ENCODE assay signal across 10 cellular contexts in the genomic region with DNA sequence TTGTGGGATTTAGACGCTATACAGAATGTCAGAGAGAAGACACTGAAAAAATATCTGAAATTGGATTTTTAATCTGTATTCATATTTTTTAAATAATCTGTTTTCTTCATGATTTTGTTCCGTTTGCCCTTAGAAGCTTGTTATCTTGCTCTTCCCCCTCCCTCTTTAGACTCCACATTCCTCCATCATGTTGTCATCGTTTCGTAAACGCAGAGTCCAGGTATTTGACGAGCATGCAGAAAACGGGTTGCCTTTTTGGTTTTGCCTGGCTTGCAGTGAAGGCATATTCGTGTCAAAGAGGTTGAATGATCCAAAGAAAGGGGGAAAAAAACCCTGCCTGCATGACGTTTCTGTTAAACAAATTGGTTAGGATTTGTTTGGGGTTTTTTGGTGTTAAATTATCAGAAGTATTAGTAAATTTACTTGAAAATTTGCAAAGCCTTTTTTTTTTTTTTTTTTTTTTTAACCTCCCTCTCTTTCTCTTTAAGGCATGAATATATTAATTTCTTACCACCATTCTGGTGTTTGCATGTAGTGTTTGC. TPM values are rescaled to one million over a fixed set of nuclear protein-coding genes. Genes with fewer than 3 reads are reported as not detected.
A peak's percentile ranks its signal among the peaks of the same experiment; 100 is the strongest.
DNase-seq lines count a peak whose midpoint lies in the region; ATAC-seq and TF ChIP-seq lines count a peak whose summit lies in the region.
"Had no signal": no experiment of that assay in that cellular context is flagged by ENCODE, and none has a peak within 500 bp of the region (broad histone marks: within the 10 kb centered on the region; RNA-seq: fewer than 3 reads in every experiment).

No MANE protein-coding gene starts in this region.

- dilution Hi-C loops in IMR-90 (cut with HindIII; ENCODE audit: low sequenced_read_pairs, unreplicated experiment), result no loop called here

- no peak overlapping the region for H2AK5ac ChIP-seq in IMR-90 (ENCODE audit: low read depth, low read length)

- H3K14ac ChIP-seq in IMR-90 (replicated peaks; ENCODE audit: low read depth, low read length), result 0 out of 2 replicates have a peak overlapping the region, but pooled peaks have one; percentile 28

- no peak overlapping the region for H2BK15ac ChIP-seq in IMR-90 (ENCODE audit: low read depth, low read length)

- intact Hi-C loops in IMR-90 (cut with micrococcal nuclease), result no loop called here

- CTCF ChIA-PET in AG04450 (lab: Charles Lee) (no interaction called here), IMR-90 (lab: Yijun Ruan, JAX) (interaction anchor here (1.0 kb wide), 1 partner anchor 193 kb away, joined by 3 read pairs; no protein-coding TSS in a partner anchor)

- 0% methylated on average over 1 of the region's 9 CpGs; no CpG with 5 or more reads in 1 of the 2 experiments for WGBS in IMR-90 (ENCODE audit: extremely low coverage in 2 of 2, insufficient read length in 1 of 2), 2 experiments
- WGBS in lung, 2 donors, result 32 to 63% methylated on average over 9 of the region's 9 CpGs

- H3K27me3 Mint-ChIP-seq in activated T-cell treated with anti-CD3 and anti-CD28 coated beads, Interleukin-2, amount 50 U/mL, for 4 hours (ENCODE audit: low read depth), result no peaks in the 10 kb centered on the region
- H3K27me3 Mint-ChIP-seq in chondrocyte (ENCODE audit: low read depth), result no peaks in the 10 kb centered on the region
- H3K27me3 Mint-ChIP-seq: activated B cell treated with CpG ODN at 0.5 μM for 24 hours had no signal

- DNase-seq in AG04450 (ENCODE audit: low read depth, low spot score) (peak; percentile 33), IMR-90 (peak; percentile 79), caudate nucleus (lab: John Stamatoyannopoulos, UW) (peak in 1 of 61 donors; percentile 26), lung (ENCODE audit: low spot score) (peak; percentile 39), NCI-H748 (lab: John Stamatoyannopoulos, UW; ENCODE audit: unreplicated experiment) (no peak), chondrocyte (ENCODE audit: low spot score) (no peak)
- no peak for DNase-seq in activated T-cell treated with anti-CD3 and anti-CD28 coated beads, Interleukin-2, amount 50 U/mL, for 4 hours
- DNase-seq: activated B cell treated with CpG ODN at 0.5 μM for 24 hours had no signal

- H3K4me3 ChIP-seq in AG04450 (ENCODE audit: low read depth, low read length) (peak overlapping the region; percentile 87), IMR-90 (ENCODE audit: insufficient read depth, low read depth, low read length) (no peak overlapping the region; the same call in 1 of the 2 replicates), lung (no peak overlapping the region)

- H4K5ac ChIP-seq in IMR-90 (ENCODE audit: low read depth, low read length), result no peak overlapping the region

- POLR2A ChIA-PET in AG04450 (lab: Yijun Ruan, JAX) (interaction anchor here (0.7 to 1.0 kb wide), 2 partner anchors 50 to 117 kb away, joined by 3 read pairs; no protein-coding TSS in a partner anchor), IMR-90 (lab: Charles Lee; ENCODE audit: unreplicated experiment) (interaction anchor here (0.5 kb wide), 1 partner anchor 234 kb away, joined by 3 read pairs; no protein-coding TSS in a partner anchor)

- no peak for TF ChIP-seq CTCF in AG04450 (IDR thresholded peaks at IDR 0.05; ENCODE audit: low read depth, low read length)
- no peak for TF ChIP-seq CTCF in IMR-90 (conservative IDR thresholded peaks at IDR 0.05; ENCODE audit: low read depth, low read length)
- no peak for TF ChIP-seq CTCF in lung (IDR thresholded peaks at IDR 0.05; ENCODE audit: control extremely low read depth, extremely low read depth)
- no peak for TF ChIP-seq CTCF in chondrocyte (IDR thresholded peaks at IDR 0.05)

- H2AK9ac ChIP-seq in IMR-90 (replicated peaks; ENCODE audit: low read depth, low read length, poor library complexity), result no peak overlapping the region

- H3K4ac ChIP-seq in IMR-90 (ENCODE audit: low read depth, low read length), result peak overlapping the region; percentile 43; the same call in 1 of the 2 replicates

- ATAC-seq in IMR-90 (ENCODE audit: low read depth), result no peak
- ATAC-seq in lung (ENCODE audit: insufficient read depth, low FRiP score), result no peak
- ATAC-seq in esophagus mucosa, result no peak
- ATAC-seq in activated T-cell treated with anti-CD3 and anti-CD28 coated beads, Interleukin-2, amount 50 U/mL, for 4 hours, result no peak
- ATAC-seq: stimulated activated naive CD8-positive, alpha-beta T cell treated with anti-CD3 and anti-CD28 coated beads, Interleukin-15, Interleukin-2, amounts not matched to agents 100 U/mL and 50 U/mL, for 24 hours had no signal

- H3K23ac ChIP-seq in IMR-90 (ENCODE audit: low read depth, low read length), result peak overlapping the region; percentile 54; the same call in 1 of the 2 replicates

- 0 out of 2 replicates have a peak overlapping the region, but pooled peaks have one; percentile 20 for H2BK20ac ChIP-seq in IMR-90 (ENCODE audit: low read depth, low read length)

- H3K27ac ChIP-seq in AG04450 (ENCODE audit: low read depth, low read length) (peak overlapping the region; percentile 74), IMR-90 (ENCODE audit: insufficient read depth, low read length) (peak overlapping the region; percentile 12), caudate nucleus (ENCODE audit: low read depth, low read length) (peak overlapping the region; percentile 87), lung (ENCODE audit: low read depth in 1 of 2, low read length in 1 of 2) (peak overlapping the region; percentile 76 to 99)

- peak overlapping the region; percentile 12; the same call in 1 of the 2 replicates for H2BK120ac ChIP-seq in IMR-90 (ENCODE audit: low read depth, low read length)

- H3K9me3 Mint-ChIP-seq in activated T-cell treated with anti-CD3 and anti-CD28 coated beads, Interleukin-2, amount 50 U/mL, for 4 hours, result no peaks in the 10 kb centered on the region
- no peaks in the 10 kb centered on the region for H3K9me3 Mint-ChIP-seq in chondrocyte (ENCODE audit: low read depth)
- H3K9me3 Mint-ChIP-seq: activated B cell treated with CpG ODN at 0.5 μM for 24 hours had no signal

- no peak overlapping the region; the same call in 1 of the 2 replicates for H4K91ac ChIP-seq in IMR-90 (ENCODE audit: insufficient read depth, low read depth, low read length)

- H4K20me1 ChIP-seq in IMR-90 (ENCODE audit: insufficient read depth, low read length), result peaks cover 58% of the 10 kb centered on the region

- H3K4me1 Mint-ChIP-seq in activated T-cell treated with anti-CD3 and anti-CD28 coated beads, Interleukin-2, amount 50 U/mL, for 4 hours (ENCODE audit: low read depth), result peaks cover 48% of the 10 kb centered on the region
- peaks cover 48% of the 10 kb centered on the region for H3K4me1 Mint-ChIP-seq in chondrocyte (ENCODE audit: low read depth)

- H2AFZ ChIP-seq in IMR-90 (replicated peaks; ENCODE audit: low read length, poor library complexity), result no peak overlapping the region

- no peaks in the 10 kb centered on the region for H3K36me3 Mint-ChIP-seq in activated T-cell treated with anti-CD3 and anti-CD28 coated beads, Interleukin-2, amount 50 U/mL, for 4 hours (ENCODE audit: insufficient read depth)
- no peaks in the 10 kb centered on the region for H3K36me3 Mint-ChIP-seq in chondrocyte (ENCODE audit: low read depth)

- peak overlapping the region; percentile 74 for H2BK5ac ChIP-seq in IMR-90 (ENCODE audit: low read depth, low read length, poor library complexity, severe bottlenecking)

- H3K36me3 ChIP-seq in IMR-90 (ENCODE audit: control insufficient read depth, insufficient read depth, low read length) (0 out of 2 replicates have a peak, but pooled peaks cover 1% of the 10 kb centered on the region), lung (ENCODE audit: control insufficient read depth in 2 of 2, insufficient read depth in 2 of 2, low read length in 2 of 2) (no peaks in the 10 kb centered on the region)

- peak overlapping the region; percentile 40; the same call in 1 of the 2 replicates for H3K56ac ChIP-seq in IMR-90 (ENCODE audit: extremely low read depth, insufficient read depth, low read length)

- peaks cover 14% of the 10 kb centered on the region for H3K4me1 ChIP-seq in IMR-90 (ENCODE audit: control insufficient read depth, insufficient read depth, low read length)
- H3K4me1 ChIP-seq in lung (ENCODE audit: control insufficient read depth in 2 of 2, insufficient read depth in 2 of 2, low read length in 2 of 2), result peaks cover 4 to 48% of the 10 kb centered on the region in 2 donors

- H3K9ac ChIP-seq in IMR-90 (ENCODE audit: low read depth, low read length), result no peak overlapping the region

- no peak for TF ChIP-seq RAD21 in IMR-90 (IDR thresholded peaks at IDR 0.05; ENCODE audit: low read length)

- no peaks in the 10 kb centered on the region for H3K27me3 ChIP-seq in AG04450 (ENCODE audit: control insufficient read depth, insufficient read depth, low read length)
- H3K27me3 ChIP-seq in IMR-90 (ENCODE audit: control insufficient read depth, insufficient read depth, low read length), result no peaks in the 10 kb centered on the region
- no peaks in the 10 kb centered on the region for H3K27me3 ChIP-seq in lung (ENCODE audit: control insufficient read depth, insufficient read depth)

- H3K18ac ChIP-seq in IMR-90 (ENCODE audit: low read depth, low read length), result no peak overlapping the region; the same call in 1 of the 2 replicates

- H3K27ac Mint-ChIP-seq in chondrocyte (ENCODE audit: unreplicated experiment), result no peak overlapping the region
- H3K27ac Mint-ChIP-seq: activated B cell treated with CpG ODN at 0.5 μM for 24 hours had no signal

- H3K9me1 ChIP-seq in IMR-90 (ENCODE audit: insufficient read depth, low read length), result peaks cover 1% of the 10 kb centered on the region; the same call in 1 of the 2 replicates

- H3K79me1 ChIP-seq in IMR-90 (ENCODE audit: low read depth in 1 of 2, low read length in 2 of 2), result peaks cover 3 to 57% of the 10 kb centered on the region in 2 experiments; a peak in 3 of 4 replicates

- H3K9me3 ChIP-seq in AG04450 (ENCODE audit: control insufficient read depth, insufficient read depth, low read length) (no peaks in the 10 kb centered on the region), IMR-90 (ENCODE audit: control insufficient read depth, insufficient read depth, low read length) (no peaks in the 10 kb centered on the region), lung (ENCODE audit: control insufficient read depth in 2 of 2, insufficient read depth in 1 of 2, low read length in 1 of 2) (no peaks in the 10 kb centered on the region)

- no peak overlapping the region for H3K4me3 Mint-ChIP-seq in activated T-cell treated with anti-CD3 and anti-CD28 coated beads, Interleukin-2, amount 50 U/mL, for 4 hours
- H3K4me3 Mint-ChIP-seq in chondrocyte (ENCODE audit: unreplicated experiment), result no peak overlapping the region
- H3K4me3 Mint-ChIP-seq: activated B cell treated with CpG ODN at 0.5 μM for 24 hours had no signal

- H3K4me2 ChIP-seq in IMR-90 (ENCODE audit: low read depth, low read length), result peak overlapping the region; percentile 56

- in situ Hi-C loops in IMR-90 (cut with MboI; ENCODE audit: low sequenced_read_pairs), result loop anchor here (10.0 kb wide), 1 partner anchor 260 kb away; no protein-coding TSS in a partner anchor

- TF ChIP-seq POLR2A in IMR-90 (IDR thresholded peaks at IDR 0.05; ENCODE audit: low read depth, low read length), result no peak

- no TSS peak for BruUV-seq in IMR-90 (replicated peaks; lab: Mats Ljungman, UMichigan)

- H4K8ac ChIP-seq in IMR-90 (ENCODE audit: low read depth in 2 of 2, low read length in 2 of 2), result peak overlapping the region in 1 of 2 experiments; percentile 57; a peak in 1 of 4 replicates

RNA-seq across cellular contexts. Expression of a gene that starts 2.9 kb away (rescaled TPM):
- polyA plus RNA-seq in AG04450 (2011; rRNA removed) (211 and 275 TPM in 2 replicates), IMR-90 (2012; rRNA removed) (275 and 316 TPM in 2 replicates), lung (100 to 1,000 TPM in 1 of 2 donors, 10 to 100 TPM in 1; 70.0 to 145 TPM)
- polyA minus RNA-seq in AG04450 (2011; rRNA and poly(A)+ RNA removed), result 750 and 947 TPM in 2 replicates
- total RNA-seq in IMR-90 (2012; rRNA removed) (327 and 345 TPM in 2 replicates), lung (100 to 1,000 TPM; 328 to 438 TPM), esophagus mucosa (161 TPM), chondrocyte (376 to 419 TPM (median 378 TPM) in 3 replicates)
- polyA plus RNA-seq in IMR-90 (2012; cell fraction: cytosol; rRNA removed), result 177 and 253 TPM in 2 replicates
- polyA plus RNA-seq in IMR-90 (2012; cell fraction: nucleus; rRNA removed; ENCODE audit: low replicate concordance), result 798 and 1,000 TPM in 2 replicates
- total RNA-seq in activated T-cell treated with anti-CD3 and anti-CD28 coated beads, Interleukin-2, amount 50 U/mL, for 4 hours, result 100 to 1,000 TPM; 110 to 132 (median 118) TPM

RNA-seq across cellular contexts. Expression of a gene that starts 50.7 kb away (rescaled TPM):
- polyA plus RNA-seq in AG04450 (2011; rRNA removed) (21.6 and 27.3 TPM in 2 replicates), IMR-90 (2012; rRNA removed) (13.2 and 14.3 TPM in 2 replicates), lung (10 to 100 TPM; 11.3 to 19.4 TPM)
- polyA minus RNA-seq in AG04450 (2011; rRNA and poly(A)+ RNA removed), result 26.6 and 27.5 TPM in 2 replicates
- total RNA-seq in IMR-90 (2012; rRNA removed) (35.3 and 39.4 TPM in 2 replicates), lung (10 to 100 TPM; 22.8 to 24.7 TPM), esophagus mucosa (22.5 TPM), chondrocyte (12.3 to 18.1 TPM (median 12.8 TPM) in 3 replicates)
- polyA plus RNA-seq in IMR-90 (2012; cell fraction: cytosol; rRNA removed), result 7.3 and 10.2 TPM in 2 replicates
- polyA plus RNA-seq in IMR-90 (2012; cell fraction: nucleus; rRNA removed; ENCODE audit: low replicate concordance), result 9.6 and 15.5 TPM in 2 replicates
- total RNA-seq in activated T-cell treated with anti-CD3 and anti-CD28 coated beads, Interleukin-2, amount 50 U/mL, for 4 hours, result 10 to 100 TPM; 39.3 to 42.2 (median 41.9) TPM

Comparison
In these comparisons a context has a peak if more than half of its experiments do, and no peak if none do; other contexts are left out.
1. DNase-seq: peak in AG04450 (single experiment), IMR-90 (single experiment) and lung (single experiment); none in NCI-H748 (single experiment), activated T-cell treated with anti-CD3 and anti-CD28 coated beads, Interleukin-2, amount 50 U/mL, for 4 hours (single experiment) and chondrocyte (single experiment).
2. H3K27ac ChIP-seq: peak in every context shown above with its lines; median percentile 88 in lung; 87 in caudate nucleus; 74 in AG04450; 12 in IMR-90.